17 cellular contexts compared by ENCODE assay signal in the genomic region with DNA sequence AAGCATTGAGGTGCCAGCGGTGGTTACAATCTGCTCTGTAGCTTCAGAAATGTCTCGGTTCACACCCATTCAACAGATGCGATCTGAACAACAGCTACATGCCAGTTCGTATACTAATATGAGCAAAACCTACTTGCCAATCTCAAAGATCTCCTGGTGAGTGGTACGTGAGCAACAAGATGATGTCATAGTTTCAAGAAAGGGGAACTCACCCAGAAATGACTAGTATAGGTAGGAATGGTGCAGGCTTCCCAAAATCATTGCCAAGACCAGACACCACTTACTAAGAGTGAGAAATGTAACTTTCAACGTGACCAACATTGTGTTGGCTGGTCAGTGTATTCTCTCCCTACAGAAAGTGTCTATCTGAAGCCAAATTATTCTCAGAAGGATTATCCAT. TPM values are rescaled to one million over a fixed set of nuclear protein-coding genes. Genes with fewer than 3 reads are reported as not detected.
A peak's percentile ranks its signal among the peaks of the same experiment; 100 is the strongest.
DNase-seq lines count a peak whose midpoint lies in the region; ATAC-seq, FAIRE-seq and TF ChIP-seq lines count a peak whose summit lies in the region.
"Had no signal": no experiment of that assay in that cellular context is flagged by ENCODE, and none has a peak within 500 bp of the region (broad histone marks: within the 10 kb centered on the region; RNA-seq: fewer than 3 reads in every experiment).

No MANE protein-coding gene starts in this region.

- no peak for TF ChIP-seq POLR2A in A549 (IDR thresholded peaks at IDR 0.05; ENCODE audit: low read length)

- ATAC-seq in A549: no peak; a peak in 1 of 6 replicates
- peak; percentile 59 for ATAC-seq in GM18868 (IDR thresholded peaks at IDR 0.05; ENCODE audit: unreplicated experiment)
- ATAC-seq in PC-3: peak; percentile 15; the same call in 1 of the 2 replicates
- ATAC-seq in GM18520 (IDR thresholded peaks at IDR 0.05; ENCODE audit: unreplicated experiment): no peak
- ATAC-seq in HG03039 (IDR thresholded peaks at IDR 0.05; ENCODE audit: unreplicated experiment): no peak
- no peak for ATAC-seq in GM21723 (IDR thresholded peaks at IDR 0.05; ENCODE audit: unreplicated experiment)
- ATAC-seq: left ventricle myocardium superior; stimulated activated memory B cell treated with anti-CD40 and anti-IgM and Interleukin-4, amounts not matched to agents 10 μg/mL and 1 μg/mL and 100 μg/mL, for 72 hours had no signal

- H3K27me3 ChIP-seq in PC-3 (ENCODE audit: low read length): peaks cover 18% of the 10 kb centered on the region; the same call in 1 of the 2 replicates
- H3K27me3 ChIP-seq: neural progenitor cell had no signal

- H2AFZ ChIP-seq in PC-3 (ENCODE audit: low read length): no peak overlapping the region; the same call in 1 of the 2 replicates

- TF ChIP-seq CTCF in A549 (IDR thresholded peaks at IDR 0.05) (no peak), PC-3 (conservative IDR thresholded peaks at IDR 0.05; ENCODE audit: low read depth, low read length) (no peak)

- WGBS in A549 (ENCODE audit: missing lambda C conversion rate): 24% methylated on average over 6 of the region's 6 CpGs

- intact Hi-C loops in PC-3 (cut with micrococcal nuclease): no loop called here

- peaks cover 13% of the 10 kb centered on the region; the same call in 2 of the 3 replicates for H3K4me1 ChIP-seq in A549
- H3K4me1 ChIP-seq in PC-3 (ENCODE audit: insufficient read depth, low read length): peaks cover 22% of the 10 kb centered on the region

- no peak for FAIRE-seq in A549 (lab: Jason Lieb, UNC)
- FAIRE-seq: endometrium had no signal

- no peak for DNase-seq in A549 (ENCODE audit: low read depth in 1 of 2, low spot score in 1 of 2)
- DNase-seq in PC-3: peak; percentile 76
- peak; percentile 42 for DNase-seq in fibroblast of peridontal ligament (ENCODE audit: extremely low read depth)
- DNase-seq in NCI-H446 treated with DMSO at 0.1 percent for 48 hours (lab: John Stamatoyannopoulos, UW): no peak
- DNase-seq: activated CD8-positive, alpha-beta memory T cell treated with anti-CD3 and anti-CD28 coated beads, Interleukin-2, amount 50 U/mL, for 48 hours; amygdala; left ventricle myocardium superior; NCI-H2081; stimulated activated CD4-positive, alpha-beta T cell treated with anti-CD3 and anti-CD28 coated beads, Interleukin-15, amount 100 ng/mL, for 24 hours had no signal

- CTCF ChIA-PET in A549 (lab: Yijun Ruan, JAX) (no interaction called here), PC-3 (lab: Charles Lee) (no interaction called here)

- no peak for TF ChIP-seq RAD21 in A549 (conservative IDR thresholded peaks at IDR 0.05 in 1 of 2, IDR thresholded peaks at IDR 0.05 in 1 of 2)

- H3K4me2 ChIP-seq in A549: peak overlapping the region; percentile 16; the same call in 2 of the 3 replicates
- H3K4me2 ChIP-seq in PC-3 (ENCODE audit: low read length): peak overlapping the region; percentile 12; the same call in 1 of the 2 replicates
- H3K4me2 ChIP-seq: neural progenitor cell had no signal

- H3K36me3 ChIP-seq in PC-3 (ENCODE audit: low read depth, low read length): no peaks in the 10 kb centered on the region
- H3K36me3 ChIP-seq: neural progenitor cell had no signal

- H3K9me2 ChIP-seq in PC-3 (replicated peaks; ENCODE audit: low read length): no peaks in the 10 kb centered on the region

- POLR2A ChIA-PET in A549 (lab: Yijun Ruan, JAX): no interaction called here
- POLR2A ChIA-PET in PC-3 (lab: Charles Lee; ENCODE audit: unreplicated experiment): interaction anchor here (0.5 kb wide), 1 partner anchor 158 kb away, joined by 3 read pairs; no protein-coding TSS in a partner anchor

- TF ChIP-seq EP300 in A549 (IDR thresholded peaks at IDR 0.05): no peak

- H4K20me1 ChIP-seq in PC-3 (ENCODE audit: low read length): no peaks in the 10 kb centered on the region

- H3K4me3 ChIP-seq in A549 (no peak overlapping the region), PC-3 (ENCODE audit: low read length) (no peak overlapping the region)
- H3K4me3 ChIP-seq: neural progenitor cell had no signal

- BruUV-seq in PC-3 (replicated peaks; lab: Mats Ljungman, UMichigan): no TSS peak

- H3K27ac ChIP-seq in A549 (no peak overlapping the region), PC-3 (ENCODE audit: low read length) (0 out of 2 replicates have a peak overlapping the region, but pooled peaks have one; percentile 14)
- H3K27ac ChIP-seq: C4-2B, neural progenitor cell had no signal

- no peaks in the 10 kb centered on the region for H3F3A ChIP-seq in PC-3 (ENCODE audit: low read length, unreplicated experiment)

- no peak overlapping the region for H3K9ac ChIP-seq in PC-3 (ENCODE audit: low read length)
- H3K9ac ChIP-seq: neural progenitor cell had no signal

- H3K79me2 ChIP-seq in PC-3 (ENCODE audit: low read length): no peaks in the 10 kb centered on the region

- H3K9me3 ChIP-seq in A549 (no peaks in the 10 kb centered on the region), PC-3 (ENCODE audit: low read length) (no peaks in the 10 kb centered on the region)

TF ChIP-seq in A549, 52 proteins besides CTCF, POLR2A, EP300 and RAD21:
- TF ChIP-seq MAZ (IDR thresholded peaks at IDR 0.05; ENCODE audit: borderline replicate concordance, low read depth, low read length) (no peak), RCOR1 (IDR thresholded peaks at IDR 0.05; ENCODE audit: low read depth, low read length) (no peak), ESRRA (IDR thresholded peaks at IDR 0.05; ENCODE audit: borderline replicate concordance, low read length) (no peak), RARB (CRISPR knock-in tag; IDR thresholded peaks at IDR 0.05) (no peak), NPAS2 (CRISPR knock-in tag; IDR thresholded peaks at IDR 0.05; ENCODE audit: borderline replicate concordance) (no peak), JUNB (IDR thresholded peaks at IDR 0.05) (no peak), SREBF2 (IDR thresholded peaks at IDR 0.05) (no peak), FOXS1 (CRISPR knock-in tag; IDR thresholded peaks at IDR 0.05) (no peak), MYC (IDR thresholded peaks at IDR 0.05; ENCODE audit: borderline replicate concordance, low read length) (no peak), NFE2L2 (conservative IDR thresholded peaks at IDR 0.05; ENCODE audit: low read length) (no peak), BHLHE40 (IDR thresholded peaks at IDR 0.05; ENCODE audit: low read depth, low read length) (no peak)
- TF ChIP-seq, protein P1, sequence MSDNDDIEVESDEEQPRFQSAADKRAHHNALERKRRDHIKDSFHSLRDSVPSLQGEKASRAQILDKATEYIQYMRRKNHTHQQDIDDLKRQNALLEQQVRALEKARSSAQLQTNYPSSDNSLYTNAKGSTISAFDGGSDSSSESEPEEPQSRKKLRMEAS (IDR thresholded peaks at IDR 0.05): no peak
- TF ChIP-seq, protein P2, sequence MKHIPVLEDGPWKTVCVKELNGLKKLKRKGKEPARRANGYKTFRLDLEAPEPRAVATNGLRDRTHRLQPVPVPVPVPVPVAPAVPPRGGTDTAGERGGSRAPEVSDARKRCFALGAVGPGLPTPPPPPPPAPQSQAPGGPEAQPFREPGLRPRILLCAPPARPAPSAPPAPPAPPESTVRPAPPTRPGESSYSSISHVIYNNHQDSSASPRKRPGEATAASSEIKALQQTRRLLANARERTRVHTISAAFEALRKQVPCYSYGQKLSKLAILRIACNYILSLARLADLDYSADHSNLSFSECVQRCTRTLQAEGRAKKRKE (CRISPR knock-in tag; IDR thresholded peaks at IDR 0.05; ENCODE audit: low read depth): no peak
- TF ChIP-seq, protein P3, sequence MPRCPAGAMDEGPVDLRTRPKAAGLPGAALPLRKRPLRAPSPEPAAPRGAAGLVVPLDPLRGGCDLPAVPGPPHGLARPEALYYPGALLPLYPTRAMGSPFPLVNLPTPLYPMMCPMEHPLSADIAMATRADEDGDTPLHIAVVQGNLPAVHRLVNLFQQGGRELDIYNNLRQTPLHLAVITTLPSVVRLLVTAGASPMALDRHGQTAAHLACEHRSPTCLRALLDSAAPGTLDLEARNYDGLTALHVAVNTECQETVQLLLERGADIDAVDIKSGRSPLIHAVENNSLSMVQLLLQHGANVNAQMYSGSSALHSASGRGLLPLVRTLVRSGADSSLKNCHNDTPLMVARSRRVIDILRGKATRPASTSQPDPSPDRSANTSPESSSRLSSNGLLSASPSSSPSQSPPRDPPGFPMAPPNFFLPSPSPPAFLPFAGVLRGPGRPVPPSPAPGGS (IDR thresholded peaks at IDR 0.05): no peak

RNA-seq across cellular contexts. Expression of a gene that starts 31.1 kb away (rescaled TPM):
- not detected in 2 replicates for polyA plus RNA-seq in A549 (2011; rRNA removed)
- not detected in 2 replicates for polyA plus RNA-seq in A549 (2012; cell fraction: cytosol; rRNA removed)
- not detected in 2 replicates for polyA plus RNA-seq in A549 (2012; cell fraction: nucleus; rRNA removed)
- polyA plus RNA-seq in A549 (2017; fragmentation: RNase III; extraction: RNeasy Plus Mini Kit Qiagen cat#74134 plus additional on column Dnase treatment): not detected in 3 replicates
- not detected in 2 replicates for polyA minus RNA-seq in A549 (2011; rRNA and poly(A)+ RNA removed)
- total RNA-seq in PC-3 (2014; rRNA removed): not detected in 2 replicates
- total RNA-seq: left ventricle myocardium superior had no signal

RNA-seq across cellular contexts. Expression of a gene that starts 38.1 kb away (rescaled TPM):
- polyA plus RNA-seq in A549 (2011; rRNA removed) (not detected in 2 replicates), A549 (2017; fragmentation: RNase III; extraction: RNeasy Plus Mini Kit Qiagen cat#74134 plus additional on column Dnase treatment) (not detected in 3 replicates)
- not detected in 2 replicates for polyA plus RNA-seq in A549 (2012; cell fraction: cytosol; rRNA removed)
- polyA plus RNA-seq in A549 (2012; cell fraction: nucleus; rRNA removed): not detected in 2 replicates
- polyA minus RNA-seq in A549 (2011; rRNA and poly(A)+ RNA removed): not detected in 2 replicates
- not detected in 2 replicates for total RNA-seq in PC-3 (2014; rRNA removed)
- total RNA-seq: left ventricle myocardium superior had no signal

Comparison
In these comparisons a context has a peak if more than half of its experiments do, and no peak if none do; other contexts are left out.
1. ATAC-seq: peak in GM18868 (single experiment) and PC-3 (single experiment); none in A549 (0 of 2), GM18520 (single experiment), HG03039 (single experiment) and GM21723 (single experiment).
2. DNase-seq: peak in PC-3 (single experiment) and fibroblast of peridontal ligament (single experiment); none in A549 (0 of 2) and NCI-H446 treated with DMSO at 0.1 percent for 48 hours (single experiment).